ENCODE assay signal across 22 cellular contexts in the genomic region with DNA sequence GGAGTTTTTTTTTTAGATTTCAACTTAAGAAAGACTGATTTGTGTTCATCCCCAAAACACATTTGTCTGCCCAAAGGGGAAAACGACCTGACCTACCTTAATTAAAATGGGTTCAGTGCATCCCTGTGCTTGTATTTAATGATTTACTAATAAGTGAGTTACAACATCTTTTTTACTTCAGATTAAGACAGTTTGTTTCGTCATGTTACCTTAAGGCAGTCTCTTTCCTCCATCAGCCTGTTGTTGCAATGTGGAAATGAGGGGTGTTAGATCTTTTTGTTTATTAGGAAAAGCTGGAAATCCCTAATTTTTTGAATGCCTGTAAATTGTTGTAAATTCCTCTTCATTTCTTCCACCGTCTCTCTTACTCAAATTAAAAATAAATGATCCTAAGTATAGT.
"Had no signal": no experiment of that assay in that cellular context is flagged by ENCODE, and none has a peak within 500 bp of the region (broad histone marks: within the 10 kb centered on the region; RNA-seq: fewer than 3 reads in every experiment).

No MANE protein-coding gene starts in this region.

- H3K9me3 ChIP-seq: breast epithelium, colonic mucosa, esophagus muscularis mucosa, left lung, ovary, prostate gland, right atrium auricular region, tibial artery had no signal

- H3K36me3 Mint-ChIP-seq: natural killer cell treated with Interleukin-12 subunit alpha and Interleukin-12 subunit beta and Interleukin-15 and Interleukin-18, amount 100 ng/mL, for 72 hours had no signal

- H3K4me1 Mint-ChIP-seq: activated B cell treated with CpG ODN at 0.5 μM for 24 hours had no signal

- H3K27ac ChIP-seq: breast epithelium, colonic mucosa, dorsolateral prefrontal cortex, esophagus muscularis mucosa, ovary, prostate gland, right atrium auricular region, tibial artery had no signal

- H3K27me3 ChIP-seq: breast epithelium, colonic mucosa, dorsolateral prefrontal cortex, esophagus muscularis mucosa, left lung, ovary, right atrium auricular region, tibial artery had no signal

- DNase-seq: activated B cell treated with CpG ODN at 0.5 μM for 24 hours; activated CD4-positive, alpha-beta T cell treated with anti-CD3 and anti-CD28 coated beads for 4 hours; activated CD4-positive, alpha-beta T cell treated with anti-CD3 and anti-CD28 coated beads, Interleukin-2, amount 50 U/mL, for 48 hours; activated naive CD4-positive, alpha-beta T cell treated with Interleukin-2 at 50 U/mL for 16 hours; activated naive CD8-positive, alpha-beta T cell treated with anti-CD3 and anti-CD28 coated beads for 36 hours; activated T-cell treated with anti-CD3 and anti-CD28 coated beads, Interleukin-2, amount 50 U/mL, for 48 hours; amniotic stem cell; colonic mucosa; dorsolateral prefrontal cortex; effector memory CD8-positive, alpha-beta T cell; kidney; left lung; ovary; stimulated activated CD4-positive, alpha-beta T cell treated with anti-CD3 and anti-CD28 coated beads, Interleukin-1b, Interleukin-23, amount 100 ng/mL, for 48 hours; T1000; tibial artery had no signal

- H3K4me3 Mint-ChIP-seq: activated B cell treated with CpG ODN at 0.5 μM for 24 hours; activated naive CD8-positive, alpha-beta T cell treated with anti-CD3 and anti-CD28 coated beads for 36 hours; effector memory CD8-positive, alpha-beta T cell; natural killer cell treated with Interleukin-12 subunit alpha and Interleukin-12 subunit beta and Interleukin-15 and Interleukin-18, amount 100 ng/mL, for 72 hours; stimulated activated naive CD8-positive, alpha-beta T cell treated with anti-CD3 and anti-CD28 coated beads, Interleukin-15, Interleukin-2, amounts not matched to agents 100 ng/mL and 50 ng/mL, for 24 hours had no signal

- H3K27me3 Mint-ChIP-seq: activated B cell treated with CpG ODN at 0.5 μM for 24 hours; activated naive CD8-positive, alpha-beta T cell treated with anti-CD3 and anti-CD28 coated beads for 36 hours; effector memory CD8-positive, alpha-beta T cell; natural killer cell treated with Interleukin-12 subunit alpha and Interleukin-12 subunit beta and Interleukin-15 and Interleukin-18, amount 100 ng/mL, for 72 hours; stimulated activated naive CD8-positive, alpha-beta T cell treated with anti-CD3 and anti-CD28 coated beads, Interleukin-15, Interleukin-2, amounts not matched to agents 100 ng/mL and 50 ng/mL, for 24 hours had no signal

- H3K4me3 ChIP-seq: breast epithelium, colonic mucosa, dorsolateral prefrontal cortex, esophagus muscularis mucosa, left lung, ovary, prostate gland, right atrium auricular region, tibial artery had no signal

- H3K4me1 ChIP-seq: breast epithelium, colonic mucosa had no signal

- ATAC-seq: effector memory CD8-positive, alpha-beta T cell; left lung; natural killer cell treated with Interleukin-12 subunit alpha and Interleukin-12 subunit beta and Interleukin-15 and Interleukin-18, amount 100 ng/mL, for 72 hours had no signal

- H3K27ac Mint-ChIP-seq: activated B cell treated with CpG ODN at 0.5 μM for 24 hours; activated naive CD8-positive, alpha-beta T cell treated with anti-CD3 and anti-CD28 coated beads for 36 hours; effector memory CD8-positive, alpha-beta T cell; natural killer cell treated with Interleukin-12 subunit alpha and Interleukin-12 subunit beta and Interleukin-15 and Interleukin-18, amount 100 ng/mL, for 72 hours; stimulated activated naive CD8-positive, alpha-beta T cell treated with anti-CD3 and anti-CD28 coated beads, Interleukin-15, Interleukin-2, amounts not matched to agents 100 ng/mL and 50 ng/mL, for 24 hours had no signal

- H3K36me3 ChIP-seq: breast epithelium, colonic mucosa, esophagus muscularis mucosa, left lung, ovary, prostate gland, right atrium auricular region, tibial artery had no signal

- H3K9me3 Mint-ChIP-seq: activated B cell treated with CpG ODN at 0.5 μM for 24 hours; activated naive CD8-positive, alpha-beta T cell treated with anti-CD3 and anti-CD28 coated beads for 36 hours; effector memory CD8-positive, alpha-beta T cell; natural killer cell treated with Interleukin-12 subunit alpha and Interleukin-12 subunit beta and Interleukin-15 and Interleukin-18, amount 100 ng/mL, for 72 hours; stimulated activated naive CD8-positive, alpha-beta T cell treated with anti-CD3 and anti-CD28 coated beads, Interleukin-15, Interleukin-2, amounts not matched to agents 100 ng/mL and 50 ng/mL, for 24 hours had no signal
